Comparison of ENCODE assay signal across 27 cellular contexts in genomic region chr11:1235615-1236315, GRCh38. TPM values are rescaled to one million over a fixed set of nuclear protein-coding genes. Genes with fewer than 3 reads are reported as not detected.
DNase-seq lines count a peak whose midpoint lies in the region; ATAC-seq and TF ChIP-seq lines count a peak whose summit lies in the region.
"Had no signal": no experiment of that assay in that cellular context is flagged by ENCODE, and none has a peak within 500 bp of the region (broad histone marks: within the 10 kb centered on the region; RNA-seq: fewer than 3 reads in every experiment).

No MANE protein-coding gene starts in this region.

- H3K4me1 ChIP-seq in tibial nerve: no peaks in the 10 kb centered on the region
- H3K4me1 ChIP-seq: gastrocnemius medialis had no signal

- no peak for ATAC-seq in GM21576 (IDR thresholded peaks at IDR 0.05; ENCODE audit: unreplicated experiment)
- no peak for ATAC-seq in activated CD8-positive, alpha-beta T cell treated with anti-CD3 and anti-CD28 coated beads for 36 hours
- ATAC-seq: gastrocnemius medialis had no signal

- H3K36me3 ChIP-seq in tibial nerve: peaks cover 0 to 8% (median 0%) of the 10 kb centered on the region in 3 donors
- H3K36me3 ChIP-seq: esophagus squamous epithelium, gastrocnemius medialis had no signal

- CTCF ChIA-PET in activated CD8-positive, alpha-beta T cell treated with anti-CD3 and anti-CD28 coated beads for 36 hours (lab: Charles Lee): no interaction called here

- TF ChIP-seq EP300 in tibial nerve (IDR thresholded peaks at IDR 0.05): no peak

- H3K27me3 Mint-ChIP-seq in activated CD8-positive, alpha-beta T cell treated with anti-CD3 and anti-CD28 coated beads for 36 hours: no peaks in the 10 kb centered on the region
- H3K27me3 Mint-ChIP-seq: activated T-cell treated with anti-CD3 and anti-CD28 coated beads, Interleukin-2, amount 50 U/mL, for 24 hours had no signal

- TF ChIP-seq CTCF in activated CD8-positive, alpha-beta T cell treated with anti-CD3 and anti-CD28 coated beads for 36 hours (IDR thresholded peaks at IDR 0.05): no peak
- no peak for TF ChIP-seq CTCF in tibial nerve (IDR thresholded peaks at IDR 0.05)

- H3K4me3 ChIP-seq in tibial nerve: no peak overlapping the region
- H3K4me3 ChIP-seq: coronary artery, esophagus squamous epithelium, gastrocnemius medialis, PC-9 had no signal

- no peak for TF ChIP-seq POLR2A in tibial nerve (IDR thresholded peaks at IDR 0.05)

- WGBS in tibial nerve, 2 donors: 61 to 69% methylated on average over 26 of the region's 26 CpGs

- H3K27me3 ChIP-seq in tibial nerve: peaks cover 0 to 10% of the 10 kb centered on the region in 2 donors

- POLR2A ChIA-PET in activated CD8-positive, alpha-beta T cell treated with anti-CD3 and anti-CD28 coated beads for 36 hours (lab: Charles Lee): no interaction called here

- peak; percentile 15 for DNase-seq in ELF-1 (ENCODE audit: low read depth, low spot score)
- peak; percentile 1 for DNase-seq in RPMI8226
- DNase-seq in iPS-NIHi11 (ENCODE audit: low spot score): peak; percentile 10
- DNase-seq in posterior vena cava (ENCODE audit: low spot score): peak; percentile 64
- no peak for DNase-seq in activated CD8-positive, alpha-beta T cell treated with anti-CD3 and anti-CD28 coated beads for 36 hours
- DNase-seq in tibial nerve (ENCODE audit: low spot score in 2 of 2): no peak
- no peak for DNase-seq in HuH-7 (ENCODE audit: low spot score)
- DNase-seq: activated CD4-positive, CD25-positive, alpha-beta regulatory T cell treated with anti-CD3 and anti-CD28 coated beads, Interleukin-2, amount 50 U/mL, for 72 hours; activated naive CD4-positive, alpha-beta T cell; activated T-cell treated with anti-CD3 and anti-CD28 coated beads, Interleukin-2, amount 50 U/mL, for 24 hours; amniotic stem cell; Calu3; EL; esophagus squamous epithelium; gastrocnemius medialis; HFFc6; hypothalamus; NCI-H1105 treated with DMSO at 0.1 percent for 48 hours; NCI-H2081; NCI-H226; PC-9; stimulated activated CD4-positive, alpha-beta T cell treated with anti-CD3 and anti-CD28 coated beads, Interleukin-4, amount 100 ng/mL, for 4 hours; stimulated activated naive CD4-positive, alpha-beta T cell had no signal

- H3K9me3 ChIP-seq in tibial nerve: no peaks in the 10 kb centered on the region
- H3K9me3 ChIP-seq: esophagus squamous epithelium, gastrocnemius medialis had no signal

- no peak overlapping the region for H3K27ac ChIP-seq in tibial nerve
- H3K27ac ChIP-seq: coronary artery, esophagus squamous epithelium, gastrocnemius medialis, PC-9 had no signal

- H3K36me3 Mint-ChIP-seq in activated CD8-positive, alpha-beta T cell treated with anti-CD3 and anti-CD28 coated beads for 36 hours (ENCODE audit: low read depth): no peaks in the 10 kb centered on the region
- H3K36me3 Mint-ChIP-seq: CD14-positive monocyte had no signal

- H3K27ac Mint-ChIP-seq in activated CD8-positive, alpha-beta T cell treated with anti-CD3 and anti-CD28 coated beads for 36 hours: no peak overlapping the region
- H3K27ac Mint-ChIP-seq: activated T-cell treated with anti-CD3 and anti-CD28 coated beads, Interleukin-2, amount 50 U/mL, for 24 hours; endodermal cell; HFFc6 had no signal

- H3K4me1 Mint-ChIP-seq in activated CD8-positive, alpha-beta T cell treated with anti-CD3 and anti-CD28 coated beads for 36 hours (ENCODE audit: low read depth): no peaks in the 10 kb centered on the region
- H3K4me1 Mint-ChIP-seq: CD14-positive monocyte, endodermal cell had no signal

- no peak overlapping the region for H3K4me3 Mint-ChIP-seq in activated CD8-positive, alpha-beta T cell treated with anti-CD3 and anti-CD28 coated beads for 36 hours
- H3K4me3 Mint-ChIP-seq: activated T-cell treated with anti-CD3 and anti-CD28 coated beads, Interleukin-2, amount 50 U/mL, for 24 hours; CD14-positive monocyte; endodermal cell; HFFc6 had no signal

- no peaks in the 10 kb centered on the region for H3K9me3 Mint-ChIP-seq in activated CD8-positive, alpha-beta T cell treated with anti-CD3 and anti-CD28 coated beads for 36 hours
- H3K9me3 Mint-ChIP-seq: activated T-cell treated with anti-CD3 and anti-CD28 coated beads, Interleukin-2, amount 50 U/mL, for 24 hours; endodermal cell; HFFc6 had no signal

- intact Hi-C loops in posterior vena cava (cut with DNase I): no loop called here
- intact Hi-C loops in activated CD8-positive, alpha-beta T cell treated with anti-CD3 and anti-CD28 coated beads for 36 hours (cut with micrococcal nuclease): no loop called here

RNA-seq across cellular contexts. Expression of gene MUC5B, which starts 12.9 kb away (rescaled TPM):
- total RNA-seq in posterior vena cava: under 1 TPM in 1 of 2 donors, not detected in 1; 0.69 TPM
- not detected for total RNA-seq in activated CD8-positive, alpha-beta T cell treated with anti-CD3 and anti-CD28 coated beads for 36 hours
- total RNA-seq in tibial nerve: under 1 TPM in 2 of 4 donors, not detected in 2; under 0.01 to 0.22 TPM
- total RNA-seq: endodermal cell, HFFc6 had no signal

Comparison
In these comparisons a context has a peak if more than half of its experiments do, and no peak if none do; other contexts are left out.
1. DNase-seq: peak in ELF-1 (single experiment), RPMI8226 (single experiment), iPS-NIHi11 (single experiment) and posterior vena cava (single experiment); none in activated CD8-positive, alpha-beta T cell treated with anti-CD3 and anti-CD28 coated beads for 36 hours (single experiment), tibial nerve (0 of 2) and HuH-7 (single experiment).